ENCODE assay signal across 10 cellular contexts in the genomic region with DNA sequence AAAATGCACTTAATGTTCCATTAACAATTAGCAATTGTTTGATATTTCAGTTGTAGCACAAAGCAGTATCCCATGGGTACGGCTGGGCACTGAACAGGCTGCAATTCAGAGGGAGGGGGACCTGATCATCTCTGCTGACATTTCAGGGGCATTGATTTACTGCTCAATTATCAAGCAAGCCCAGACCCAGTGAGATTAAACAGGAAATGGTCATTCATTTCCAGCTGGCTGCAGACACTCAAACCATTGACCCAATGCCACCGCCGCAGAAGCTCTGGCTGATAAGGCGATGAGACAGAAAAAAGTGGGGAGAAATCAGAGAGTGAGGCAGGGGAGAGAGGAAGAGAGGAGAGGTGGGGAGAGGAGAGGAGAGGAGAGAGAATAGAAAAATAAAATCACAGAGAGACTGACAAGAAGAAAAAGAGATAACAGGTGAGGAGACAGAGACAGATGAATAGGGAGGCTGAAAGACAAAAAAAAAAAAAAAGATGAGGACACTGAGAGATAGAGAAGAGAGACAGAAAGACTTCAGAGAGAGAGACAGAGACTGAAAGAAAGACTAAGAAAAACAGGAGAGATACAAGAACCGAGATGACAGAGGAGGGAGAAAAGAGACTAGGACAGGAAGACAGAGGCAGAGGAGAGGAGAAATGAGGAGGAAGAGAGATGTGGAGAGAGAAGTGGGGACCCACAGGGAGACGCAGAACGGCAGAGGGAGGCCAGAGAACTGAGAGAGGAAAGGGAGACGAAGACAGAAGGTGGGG. TPM values are rescaled to one million over a fixed set of nuclear protein-coding genes. Genes with fewer than 3 reads are reported as not detected.
DNase-seq lines count a peak whose midpoint lies in the region; ATAC-seq, FAIRE-seq and TF ChIP-seq lines count a peak whose summit lies in the region.
"Had no signal": no experiment of that assay in that cellular context is flagged by ENCODE, and none has a peak within 500 bp of the region (broad histone marks: within the 10 kb centered on the region; RNA-seq: fewer than 3 reads in every experiment).

No MANE protein-coding gene starts in this region.

- peak; percentile 76 for DNase-seq in NCI-H69 (lab: John Stamatoyannopoulos, UW)
- no peak for DNase-seq in dorsolateral prefrontal cortex
- DNase-seq in nephron progenitor cell = no peak
- no peak for DNase-seq in D721Med (ENCODE audit: insufficient read length, low spot score)
- no peak for DNase-seq in GM03348 (ENCODE audit: low spot score)
- DNase-seq: adrenal gland had no signal

- H3K36me3 ChIP-seq in ES-I3 (ENCODE audit: insufficient read depth, low read length) = no peaks in the 10 kb centered on the region
- H3K36me3 ChIP-seq: adrenal gland had no signal

- H3K27ac Mint-ChIP-seq in nephron progenitor cell = no peak overlapping the region
- H3K27ac Mint-ChIP-seq: stimulated activated memory B cell treated with anti-CD40 and anti-IgM and Interleukin-4, amounts not matched to agents 10 μg/mL and 1 μg/mL and 100 μg/mL, for 72 hours had no signal

- FAIRE-seq in D721Med (lab: Jason Lieb, UNC) = no peak

- H3K4me3 Mint-ChIP-seq in nephron progenitor cell = peak overlapping the region; percentile 89
- H3K4me3 Mint-ChIP-seq: stimulated activated memory B cell treated with anti-CD40 and anti-IgM and Interleukin-4, amounts not matched to agents 10 μg/mL and 1 μg/mL and 100 μg/mL, for 72 hours had no signal

- H3K36me3 Mint-ChIP-seq in nephron progenitor cell (ENCODE audit: low read depth) = no peaks in the 10 kb centered on the region

- H3K9me3 ChIP-seq in ES-I3 (ENCODE audit: control insufficient read depth, insufficient read depth, low read length) = no peaks in the 10 kb centered on the region
- H3K9me3 ChIP-seq: adrenal gland had no signal

- peaks cover 13% of the 10 kb centered on the region for H3K4me1 Mint-ChIP-seq in nephron progenitor cell

- H3K27ac ChIP-seq in dorsolateral prefrontal cortex = peak overlapping the region in 1 of 59 donors; percentile 80
- H3K27ac ChIP-seq: adrenal gland had no signal

- H3K4me1 ChIP-seq in ES-I3 (ENCODE audit: insufficient read depth, low read length) = peaks cover 7% of the 10 kb centered on the region; the same call in 1 of the 2 replicates

- H3K9me3 Mint-ChIP-seq in nephron progenitor cell = peaks cover 3% of the 10 kb centered on the region
- H3K9me3 Mint-ChIP-seq: stimulated activated memory B cell treated with anti-CD40 and anti-IgM and Interleukin-4, amounts not matched to agents 10 μg/mL and 1 μg/mL and 100 μg/mL, for 72 hours had no signal

- peaks cover 46% of the 10 kb centered on the region for H3K27me3 Mint-ChIP-seq in nephron progenitor cell (ENCODE audit: low read depth, poor library complexity)

- intact Hi-C loops in dorsolateral prefrontal cortex (cut with DNase I) = loop anchor here in 1 of 2 donors (10.0 kb wide), 1 partner anchor 205 kb away; no protein-coding TSS in a partner anchor

- TF ChIP-seq CTCF in dorsolateral prefrontal cortex (IDR thresholded peaks at IDR 0.05 in 54 of 56, conservative IDR thresholded peaks at IDR 0.05 in 2 of 56; ENCODE audit: low read depth in 1 of 56, partially characterized antibody in 56 of 56) (no peak), nephron progenitor cell (IDR thresholded peaks at IDR 0.05) (no peak), D721Med (IDR thresholded peaks at IDR 0.05; ENCODE audit: insufficient read depth, missing control alignments) (no peak)

- ATAC-seq in HG03342 (IDR thresholded peaks at IDR 0.05; ENCODE audit: unreplicated experiment) (no peak), HG03025 (IDR thresholded peaks at IDR 0.05; ENCODE audit: low FRiP score, unreplicated experiment) (no peak)

- H3K4me3 ChIP-seq in dorsolateral prefrontal cortex = peak overlapping the region in 57 of 59 donors; percentile 17 to 71 (median 54)

- peaks cover 0 to 42% (median 20%) of the 10 kb centered on the region in 45 donors for H3K27me3 ChIP-seq in dorsolateral prefrontal cortex

- H3K9ac ChIP-seq in ES-I3 (ENCODE audit: low read depth, low read length) = peak overlapping the region; percentile 81; the same call in 1 of the 2 replicates

RNA-seq across cellular contexts. Expression of a gene that starts 1.0 kb away (rescaled TPM):
- 10 to 100 TPM in 34 of 120 experiments, 1 to 10 TPM in 85, under 1 TPM in 1; 0.81 to 28.0 (median 7.6) TPM for total RNA-seq in dorsolateral prefrontal cortex
